Comparison of ENCODE assay signal across 13 cellular contexts in the genomic region with DNA sequence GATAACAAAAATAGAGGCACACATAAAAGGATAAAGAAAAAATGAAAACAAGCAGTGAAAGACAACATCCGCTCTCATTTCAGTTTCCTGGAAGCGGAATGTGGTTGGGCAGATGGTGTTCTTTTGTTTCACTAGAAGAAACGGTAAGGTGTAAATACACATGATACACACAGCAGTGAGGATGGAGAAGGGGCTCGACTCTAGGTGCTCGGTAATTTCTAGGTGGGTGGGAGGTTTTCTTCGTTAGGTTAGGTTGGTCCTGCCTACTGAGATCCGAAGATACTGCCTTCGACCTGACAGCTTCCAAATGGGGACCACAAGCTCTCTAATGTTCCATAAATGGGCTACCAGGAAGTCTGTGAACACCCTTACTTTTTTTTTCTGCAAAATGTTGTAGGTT.
DNase-seq lines count a peak whose midpoint lies in the region; ATAC-seq, FAIRE-seq and TF ChIP-seq lines count a peak whose summit lies in the region.
"Had no signal": no experiment of that assay in that cellular context is flagged by ENCODE, and none has a peak within 500 bp of the region (broad histone marks: within the 10 kb centered on the region; RNA-seq: fewer than 3 reads in every experiment).

No MANE protein-coding gene starts in this region.

- no peaks in the 10 kb centered on the region for H3K27me3 Mint-ChIP-seq in activated CD4-positive, alpha-beta T cell treated with anti-CD3 and anti-CD28 coated beads, Interleukin-2, amount 10 ng/mL, durations not matched to agents 24 days and 14 days
- no peaks in the 10 kb centered on the region for H3K27me3 Mint-ChIP-seq in central memory CD8-positive, alpha-beta T cell
- H3K27me3 Mint-ChIP-seq in stimulated activated naive CD8-positive, alpha-beta T cell treated with anti-CD3 and anti-CD28 coated beads, Interleukin-15, amount 100 ng/mL, for 72 hours: no peaks in the 10 kb centered on the region

- FAIRE-seq in GM12891 (lab: Jason Lieb, UNC): no peak
- FAIRE-seq: pancreas had no signal

- TF ChIP-seq POLR2A in GM12891 (IDR thresholded peaks at IDR 0.05; ENCODE audit: low read depth, low read length): no peak

- intact Hi-C loops in activated CD4-positive, alpha-beta T cell treated with anti-CD3 and anti-CD28 coated beads, Interleukin-2, amount 10 ng/mL, durations not matched to agents 24 days and 14 days (cut with micrococcal nuclease): loop anchor here (1.0 to 10.0 kb wide), 4 partner anchors 20 to 1045 kb away; no protein-coding TSS in a partner anchor

- H3K36me3 Mint-ChIP-seq in activated CD4-positive, alpha-beta T cell treated with anti-CD3 and anti-CD28 coated beads, Interleukin-2, amount 10 ng/mL, durations not matched to agents 24 days and 14 days (ENCODE audit: low read depth): peaks cover 6% of the 10 kb centered on the region
- H3K36me3 Mint-ChIP-seq in central memory CD8-positive, alpha-beta T cell (ENCODE audit: insufficient read depth): peaks cover 2% of the 10 kb centered on the region

- peak overlapping the region; percentile 76 for H3K4me3 Mint-ChIP-seq in activated CD4-positive, alpha-beta T cell treated with anti-CD3 and anti-CD28 coated beads, Interleukin-2, amount 10 ng/mL, durations not matched to agents 24 days and 14 days
- H3K4me3 Mint-ChIP-seq in central memory CD8-positive, alpha-beta T cell: peak overlapping the region; percentile 68
- peak overlapping the region; percentile 77 to 80 for H3K4me3 Mint-ChIP-seq in stimulated activated naive CD8-positive, alpha-beta T cell treated with anti-CD3 and anti-CD28 coated beads, Interleukin-15, amount 100 ng/mL, for 72 hours

- H3K9me3 Mint-ChIP-seq in activated CD4-positive, alpha-beta T cell treated with anti-CD3 and anti-CD28 coated beads, Interleukin-2, amount 10 ng/mL, durations not matched to agents 24 days and 14 days: peaks cover 4% of the 10 kb centered on the region
- peaks cover 4% of the 10 kb centered on the region for H3K9me3 Mint-ChIP-seq in central memory CD8-positive, alpha-beta T cell
- no peaks in the 10 kb centered on the region for H3K9me3 Mint-ChIP-seq in stimulated activated naive CD8-positive, alpha-beta T cell treated with anti-CD3 and anti-CD28 coated beads, Interleukin-15, amount 100 ng/mL, for 72 hours

- DNase-seq in activated effector memory CD4-positive, alpha-beta T cell treated with Interleukin-2 at 50 U/mL for 16 hours: peak; percentile 51
- DNase-seq in activated effector memory CD4-positive, alpha-beta T cell treated with anti-CD3 and anti-CD28 coated beads, Interleukin-2, amount 50 U/mL, for 16 hours: no peak
- DNase-seq in activated CD4-positive, alpha-beta T cell treated with anti-CD3 and anti-CD28 coated beads, Interleukin-2, amount 10 ng/mL, durations not matched to agents 24 days and 14 days: peak; percentile 92
- peak in 1 of 2 donors; percentile 22 for DNase-seq in central memory CD8-positive, alpha-beta T cell (ENCODE audit: low spot score in 2 of 2)
- DNase-seq in stimulated activated naive CD8-positive, alpha-beta T cell treated with anti-CD3 and anti-CD28 coated beads, Interleukin-15, amount 100 ng/mL, for 72 hours: peak; percentile 53 to 62
- DNase-seq in GM12891 (ENCODE audit: insufficient read length, low spot score) (no peak), kidney tubule cell (ENCODE audit: low spot score) (no peak), NCI-H1105 (lab: John Stamatoyannopoulos, UW) (no peak)
- DNase-seq: KBM-7, NCI-H1105 treated with DMSO at 0.1 percent for 48 hours, NCI-H2227 treated with DMSO at 0.1 percent for 48 hours, pancreas had no signal

- peak; percentile 85 for ATAC-seq in central memory CD8-positive, alpha-beta T cell (replicated peaks; ENCODE audit: extremely low read depth, poor library complexity, severe bottlenecking)
- ATAC-seq in stimulated activated naive CD8-positive, alpha-beta T cell treated with anti-CD3 and anti-CD28 coated beads, Interleukin-15, amount 100 ng/mL, for 72 hours: peak; percentile 88
- ATAC-seq: body of pancreas, pancreas had no signal

- H3K27ac Mint-ChIP-seq in activated CD4-positive, alpha-beta T cell treated with anti-CD3 and anti-CD28 coated beads, Interleukin-2, amount 10 ng/mL, durations not matched to agents 24 days and 14 days: peak overlapping the region; percentile 97
- H3K27ac Mint-ChIP-seq in central memory CD8-positive, alpha-beta T cell (ENCODE audit: low read depth): peak overlapping the region; percentile 90
- peak overlapping the region; percentile 99 for H3K27ac Mint-ChIP-seq in stimulated activated naive CD8-positive, alpha-beta T cell treated with anti-CD3 and anti-CD28 coated beads, Interleukin-15, amount 100 ng/mL, for 72 hours

- H3K4me1 Mint-ChIP-seq in activated CD4-positive, alpha-beta T cell treated with anti-CD3 and anti-CD28 coated beads, Interleukin-2, amount 10 ng/mL, durations not matched to agents 24 days and 14 days: peaks cover 91% of the 10 kb centered on the region
- peaks cover 94% of the 10 kb centered on the region for H3K4me1 Mint-ChIP-seq in central memory CD8-positive, alpha-beta T cell
- peaks cover 99% of the 10 kb centered on the region for H3K4me1 Mint-ChIP-seq in stimulated activated naive CD8-positive, alpha-beta T cell treated with anti-CD3 and anti-CD28 coated beads, Interleukin-15, amount 100 ng/mL, for 72 hours

TF ChIP-seq in GM12891, 5 proteins besides CTCF, POLR2A, EP300 and RAD21:
- no peak for TF ChIP-seq POLR2AphosphoS5 (IDR thresholded peaks at IDR 0.05; ENCODE audit: low read depth, low read length)
- TF ChIP-seq PAX5 (IDR thresholded peaks at IDR 0.05; ENCODE audit: insufficient read depth, low read length, severe bottlenecking): no peak
- no peak for TF ChIP-seq POU2F2 (IDR thresholded peaks at IDR 0.05; ENCODE audit: low read depth, low read length)
- no peak for TF ChIP-seq TAF1 (IDR thresholded peaks at IDR 0.05; ENCODE audit: low read depth, low read length)
- TF ChIP-seq SPI1 (IDR thresholded peaks at IDR 0.05; ENCODE audit: low read depth, low read length): no peak
TF ChIP-seq in GM12891: peak in this region for 0.

Comparison
In these comparisons a context has a peak if more than half of its experiments do, and no peak if none do; other contexts are left out.
1. DNase-seq: peak in activated effector memory CD4-positive, alpha-beta T cell treated with Interleukin-2 at 50 U/mL for 16 hours (single experiment), activated CD4-positive, alpha-beta T cell treated with anti-CD3 and anti-CD28 coated beads, Interleukin-2, amount 10 ng/mL, durations not matched to agents 24 days and 14 days (single experiment) and stimulated activated naive CD8-positive, alpha-beta T cell treated with anti-CD3 and anti-CD28 coated beads, Interleukin-15, amount 100 ng/mL, for 72 hours (2 of 2); none in activated effector memory CD4-positive, alpha-beta T cell treated with anti-CD3 and anti-CD28 coated beads, Interleukin-2, amount 50 U/mL, for 16 hours (single experiment), GM12891 (single experiment), kidney tubule cell (single experiment) and NCI-H1105 (single experiment).
2. Peak in every context shown above with its lines, with median percentiles within 50 percentile points of each other: H3K27ac Mint-ChIP-seq and H3K4me3 Mint-ChIP-seq.